Comparison of ENCODE assay signal across 8 cellular contexts in genomic region chr17:17043668-17044226, GRCh38. TPM values are rescaled to one million over a fixed set of nuclear protein-coding genes. Genes with fewer than 3 reads are reported as not detected.
A peak's percentile ranks its signal among the peaks of the same experiment; 100 is the strongest.
DNase-seq lines count a peak whose midpoint lies in the region; ATAC-seq, FAIRE-seq and TF ChIP-seq lines count a peak whose summit lies in the region.

No MANE protein-coding gene starts in this region.

- H3K27me3 ChIP-seq in AG04450 (ENCODE audit: control insufficient read depth, insufficient read depth, low read length) (no peaks in the 10 kb centered on the region), HCT116 (ENCODE audit: insufficient read depth, low read length) (no peaks in the 10 kb centered on the region), HepG2 (ENCODE audit: control insufficient read depth in 1 of 2, insufficient read depth in 2 of 2, low read length in 2 of 2) (no peaks in the 10 kb centered on the region; a peak in 1 of 5 replicates), thymus (ENCODE audit: control insufficient read depth, insufficient read depth) (no peaks in the 10 kb centered on the region)

- H3K79me2 ChIP-seq in HCT116 (ENCODE audit: insufficient read depth, low read length), result peaks cover 61% of the 10 kb centered on the region
- peaks cover 59% of the 10 kb centered on the region for H3K79me2 ChIP-seq in HepG2 (ENCODE audit: insufficient read depth, low read length)

- peak overlapping the region; percentile 89 for H3K9ac ChIP-seq in HCT116 (ENCODE audit: low read length)
- peak overlapping the region; percentile 74 for H3K9ac ChIP-seq in HepG2 (ENCODE audit: insufficient read depth, low read depth, low read length)

- H3K4me3 ChIP-seq in AG04450 (ENCODE audit: low read depth, low read length), result peak overlapping the region; percentile 68
- peak overlapping the region; percentile 95 to 98 for H3K4me3 ChIP-seq in HCT116 (replicated peaks in 1 of 2; ENCODE audit: low read depth in 1 of 2, low read length in 2 of 2)
- H3K4me3 ChIP-seq in HepG2 (replicated peaks in 1 of 3; ENCODE audit: insufficient read depth in 1 of 3, low read depth in 2 of 3, low read length in 3 of 3), result peak overlapping the region; percentile 63 to 78 (median 67)
- H3K4me3 ChIP-seq in thymus (ENCODE audit: low read length), result peak overlapping the region; percentile 72

- CTCF ChIA-PET in AG04450 (lab: Charles Lee), result interaction anchor here (1.6 kb wide), 1 partner anchor 98 kb away, joined by 4 read pairs; no protein-coding TSS in a partner anchor
- CTCF ChIA-PET in HCT116 (lab: Charles Lee), result no interaction called here
- CTCF ChIA-PET in HepG2 (lab: Yijun Ruan, JAX; ENCODE audit: low intra/inter-chr PET ratio, low total read pairs), result no interaction called here

- POLR2A ChIA-PET in AG04450 (lab: Yijun Ruan, JAX) (interaction anchor here (1.3 kb wide), 1 partner anchor 192 kb away, joined by 3 read pairs; no protein-coding TSS in a partner anchor), HCT116 (lab: Charles Lee) (no interaction called here), HepG2 (lab: Yijun Ruan, JAX) (interaction anchor here (0.6 to 4.9 kb wide), 3 partner anchors 12 to 36 kb away, joined by 3 to 30 read pairs (median 5); no protein-coding TSS in a partner anchor)

- H3K27ac ChIP-seq in AG04450 (ENCODE audit: low read depth, low read length), result peak overlapping the region; percentile 69
- peak overlapping the region; percentile 49 for H3K27ac ChIP-seq in HCT116 (ENCODE audit: low read depth, low read length)
- H3K27ac ChIP-seq in HepG2 (ENCODE audit: extremely low read length, insufficient read depth, low read length), result no peak overlapping the region
- no peak overlapping the region for H3K27ac ChIP-seq in thymus (ENCODE audit: low read depth)

- intact Hi-C loops in HCT116 (cut with micrococcal nuclease), result no loop called here
- intact Hi-C loops in HepG2 (cut with micrococcal nuclease; ENCODE audit: unreplicated experiment), result loop anchor here (5.0 kb wide), 2 partner anchors 34 to 41 kb away; no protein-coding TSS in a partner anchor

- in situ Hi-C loops in HepG2 (cut with HindIII; ENCODE audit: extremely low pct_ligation_motif_present, low pct_unique_long_range_greater_than_20kb), result no loop called here

- ATAC-seq in HCT116 (no peak), HepG2 (no peak), GM21619 (IDR thresholded peaks at IDR 0.05; ENCODE audit: unreplicated experiment) (no peak)

- FAIRE-seq in HepG2 (lab: Jason Lieb, UNC), result peak; percentile 28

- RAD21 ChIA-PET in HCT116 (lab: Charles Lee; ENCODE audit: low non-redundant PET in 1 of 2, low total read pairs in 2 of 2, uncharacterized antibody in 2 of 2, unreplicated experiment in 2 of 2), result no interaction called here

- WGBS in HepG2 (ENCODE audit: low lambda C conversion rate), result 0% methylated on average over 10 of the region's 11 CpGs
- WGBS in thymus, result 23% methylated on average over 11 of the region's 11 CpGs

- TF ChIP-seq EP300 in HepG2 (IDR thresholded peaks at IDR 0.05; ENCODE audit: low read depth in 2 of 2, low read length in 2 of 2) (no peak), HepG2 (CRISPR knock-in tag; IDR thresholded peaks at IDR 0.05; ENCODE audit: borderline replicate concordance) (no peak)

- H3K9me3 ChIP-seq in AG04450 (ENCODE audit: control insufficient read depth, insufficient read depth, low read length), result no peaks in the 10 kb centered on the region; the same call in 1 of the 2 replicates
- H3K9me3 ChIP-seq in HCT116 (ENCODE audit: control insufficient read depth in 1 of 2, insufficient read depth in 1 of 2, low read depth in 1 of 2, low read length in 2 of 2), result no peaks in the 10 kb centered on the region
- no peaks in the 10 kb centered on the region for H3K9me3 ChIP-seq in HepG2 (ENCODE audit: low read length)
- no peaks in the 10 kb centered on the region for H3K9me3 ChIP-seq in thymus (ENCODE audit: control insufficient read depth)

- H3K4me1 ChIP-seq in HCT116 (ENCODE audit: control insufficient read depth in 1 of 2, insufficient read depth in 2 of 2, low read length in 2 of 2) (peaks cover 30 to 66% of the 10 kb centered on the region in 2 experiments), HepG2 (ENCODE audit: insufficient read depth, low read length) (peaks cover 57% of the 10 kb centered on the region), thymus (ENCODE audit: control insufficient read depth, insufficient read depth, low read length) (peaks cover 32% of the 10 kb centered on the region)

- no peaks in the 10 kb centered on the region; a peak in 2 of 4 replicates for H3K36me3 ChIP-seq in HCT116 (ENCODE audit: control insufficient read depth in 1 of 2, insufficient read depth in 2 of 2, low read length in 2 of 2)
- H3K36me3 ChIP-seq in HepG2 (replicated peaks in 1 of 2; ENCODE audit: control insufficient read depth in 1 of 2, insufficient read depth in 2 of 2, low read length in 2 of 2), result no peaks in the 10 kb centered on the region
- no peaks in the 10 kb centered on the region for H3K36me3 ChIP-seq in thymus (ENCODE audit: control insufficient read depth, insufficient read depth)

- TF ChIP-seq POLR2A in HCT116 (IDR thresholded peaks at IDR 0.05; ENCODE audit: borderline replicate concordance, extremely low read depth, insufficient read depth, insufficient read length), result no peak
- TF ChIP-seq POLR2A in HepG2 (IDR thresholded peaks at IDR 0.05; ENCODE audit: insufficient read depth in 1 of 2, low read depth in 2 of 2, low read length in 2 of 2), result no peak

- BruUV-seq in HCT116 (replicated peaks; lab: Mats Ljungman, UMichigan) (no TSS peak), HepG2 (replicated peaks; lab: Mats Ljungman, UMichigan) (no TSS peak)

- H3K4me2 ChIP-seq in HCT116 (ENCODE audit: low read length), result peak overlapping the region; percentile 99
- H3K4me2 ChIP-seq in HepG2 (ENCODE audit: low read depth, low read length), result peak overlapping the region; percentile 80

- DNase-seq in AG04450 (ENCODE audit: low read depth, low spot score), result no peak
- DNase-seq in HCT116 (ENCODE audit: low read depth, low spot score), result no peak
- DNase-seq in astrocyte of the hippocampus (ENCODE audit: low read depth, low spot score), result peak; percentile 48
- no peak for DNase-seq in HepG2 (ENCODE audit: low spot score)
- no peak for DNase-seq in GM19238 (ENCODE audit: insufficient read length, low spot score)
- no peak for DNase-seq in cerebellar nuclear complex (lab: John Stamatoyannopoulos, UW)

- H4K20me1 ChIP-seq in HCT116 (ENCODE audit: insufficient read depth), result peaks cover 9% of the 10 kb centered on the region; the same call in 1 of the 2 replicates
- H4K20me1 ChIP-seq in HepG2 (ENCODE audit: insufficient read depth, low read length), result peaks cover 12% of the 10 kb centered on the region; the same call in 1 of the 2 replicates

- no peak for TF ChIP-seq RAD21 in HCT116 (IDR thresholded peaks at IDR 0.05; ENCODE audit: low read depth)
- TF ChIP-seq RAD21 in HepG2 (CRISPR knock-in tag; IDR thresholded peaks at IDR 0.05), result no peak

- H2AFZ ChIP-seq in HCT116 (ENCODE audit: low read depth, low read length, poor library complexity, severe bottlenecking) (no peak overlapping the region), HepG2 (ENCODE audit: low read length) (no peak overlapping the region)

- H3K9me2 ChIP-seq in HCT116 (ENCODE audit: insufficient read depth), result no peaks in the 10 kb centered on the region

- TF ChIP-seq CTCF in AG04450 (IDR thresholded peaks at IDR 0.05; ENCODE audit: low read depth, low read length) (no peak), HCT116 (IDR thresholded peaks at IDR 0.05 in 2 of 3, conservative IDR thresholded peaks at IDR 0.05 in 1 of 3; ENCODE audit: borderline replicate concordance in 1 of 3, insufficient read depth in 1 of 3, low read depth in 2 of 3, low read length in 2 of 3) (no peak), HepG2 (CRISPR knock-in tag; IDR thresholded peaks at IDR 0.05) (no peak)

TF ChIP-seq in HCT116, 20 proteins besides CTCF, POLR2A, EP300 and RAD21:
- TF ChIP-seq POLR2AphosphoS5 (IDR thresholded peaks at IDR 0.05; ENCODE audit: low read depth, low read length), result no peak
TF ChIP-seq in HCT116: peak in this region for 0.

TF ChIP-seq in HepG2, 621 proteins besides CTCF, POLR2A, EP300 and RAD21 (continues in another document):
- TF ChIP-seq ATRX (CRISPR knock-in tag; IDR thresholded peaks at IDR 0.05; ENCODE audit: borderline replicate concordance) (no peak), ZNF772 (CRISPR knock-in tag; IDR thresholded peaks at IDR 0.05) (no peak), NR2C2 (CRISPR knock-in tag; IDR thresholded peaks at IDR 0.05; ENCODE audit: borderline replicate concordance) (no peak)

RNA-seq across cellular contexts. Expression of gene MPRIP, which starts 1.5 kb away (rescaled TPM):
- 95.0 and 122 TPM in 2 replicates for polyA plus RNA-seq in AG04450 (2011; rRNA removed)
- polyA minus RNA-seq in AG04450 (2011; rRNA and poly(A)+ RNA removed), result 152 and 153 TPM in 2 replicates
- total RNA-seq in HCT116 (2021; ENCODE audit: unreplicated experiment), result 258 TPM
- polyA plus RNA-seq in HCT116 (2012), result 131 and 153 TPM in 2 replicates
- 43.6 and 50.2 TPM in 2 replicates for total RNA-seq in HepG2 (2016; rRNA removed; fragmentation: Illumina TruSeq; extraction: Trizol)
- total RNA-seq in HepG2 (2016; cell fraction: cytosol; rRNA removed; fragmentation: Illumina TruSeq; extraction: Trizol; ENCODE audit: low read depth), result 15.5 and 22.4 TPM in 2 replicates
- total RNA-seq in HepG2 (2016; cell fraction: insoluble cytoplasmic fraction; rRNA removed; fragmentation: Illumina TruSeq; extraction: Trizol), result 35.4 and 49.2 TPM in 2 replicates
- total RNA-seq in HepG2 (2016; cell fraction: membrane; rRNA removed; fragmentation: Illumina TruSeq; extraction: Trizol), result 44.2 and 45.8 TPM in 2 replicates
- total RNA-seq in HepG2 (2016; cell fraction: nucleus; rRNA removed; fragmentation: Illumina TruSeq; extraction: Trizol), result 44.0 and 52.2 TPM in 2 replicates
- 42.9 and 52.4 TPM in 2 replicates for polyA plus RNA-seq in HepG2 (2011; rRNA removed)
- 27.7 and 33.6 TPM in 2 replicates for polyA plus RNA-seq in HepG2 (2011; cell fraction: cytosol; rRNA removed)
- 64.4 and 73.7 TPM in 2 replicates for polyA plus RNA-seq in HepG2 (2011; cell fraction: nucleus; rRNA removed)
- polyA plus RNA-seq in HepG2 (2012), result 45.3 and 47.7 TPM in 2 replicates
- 21.2 and 23.7 TPM in 2 replicates for polyA plus RNA-seq in HepG2 (2016; cell fraction: cytosol; fragmentation: Illumina TruSeq; extraction: Trizol; ENCODE audit: low read depth)
- polyA plus RNA-seq in HepG2 (2016; cell fraction: insoluble cytoplasmic fraction; fragmentation: Illumina TruSeq; extraction: Trizol; ENCODE audit: low read depth), result 54.0 and 64.3 TPM in 2 replicates
- polyA plus RNA-seq in HepG2 (2016; cell fraction: membrane; fragmentation: Illumina TruSeq; extraction: Trizol; ENCODE audit: low read depth), result 40.8 and 46.7 TPM in 2 replicates
- 98.9 and 100 TPM in 2 replicates for polyA plus RNA-seq in HepG2 (2016; cell fraction: nucleus; fragmentation: Illumina TruSeq; extraction: Trizol; ENCODE audit: insufficient read depth, low read depth)
- polyA minus RNA-seq in HepG2 (2011; rRNA and poly(A)+ RNA removed; ENCODE audit: low replicate concordance), result 85.4 and 275 TPM in 2 replicates
- 31.4 and 37.0 TPM in 2 replicates for polyA minus RNA-seq in HepG2 (2011; cell fraction: cytosol; rRNA and poly(A)+ RNA removed)
- 58.5 and 70.9 TPM in 2 replicates for polyA minus RNA-seq in HepG2 (2011; cell fraction: nucleus; rRNA and poly(A)+ RNA removed)
- polyA plus RNA-seq in thymus, result 137 TPM

Comparison
In these comparisons a context has a peak if more than half of its experiments do, and no peak if none do; other contexts are left out.
1. H3K27ac ChIP-seq: peak in AG04450 (single experiment) and HCT116 (single experiment); none in HepG2 (single experiment) and thymus (single experiment).
2. Peak in every context shown above with its lines, with median percentiles within 50 percentile points of each other: H3K4me3 ChIP-seq.